8 cellular contexts compared by ENCODE assay signal in the genomic region with DNA sequence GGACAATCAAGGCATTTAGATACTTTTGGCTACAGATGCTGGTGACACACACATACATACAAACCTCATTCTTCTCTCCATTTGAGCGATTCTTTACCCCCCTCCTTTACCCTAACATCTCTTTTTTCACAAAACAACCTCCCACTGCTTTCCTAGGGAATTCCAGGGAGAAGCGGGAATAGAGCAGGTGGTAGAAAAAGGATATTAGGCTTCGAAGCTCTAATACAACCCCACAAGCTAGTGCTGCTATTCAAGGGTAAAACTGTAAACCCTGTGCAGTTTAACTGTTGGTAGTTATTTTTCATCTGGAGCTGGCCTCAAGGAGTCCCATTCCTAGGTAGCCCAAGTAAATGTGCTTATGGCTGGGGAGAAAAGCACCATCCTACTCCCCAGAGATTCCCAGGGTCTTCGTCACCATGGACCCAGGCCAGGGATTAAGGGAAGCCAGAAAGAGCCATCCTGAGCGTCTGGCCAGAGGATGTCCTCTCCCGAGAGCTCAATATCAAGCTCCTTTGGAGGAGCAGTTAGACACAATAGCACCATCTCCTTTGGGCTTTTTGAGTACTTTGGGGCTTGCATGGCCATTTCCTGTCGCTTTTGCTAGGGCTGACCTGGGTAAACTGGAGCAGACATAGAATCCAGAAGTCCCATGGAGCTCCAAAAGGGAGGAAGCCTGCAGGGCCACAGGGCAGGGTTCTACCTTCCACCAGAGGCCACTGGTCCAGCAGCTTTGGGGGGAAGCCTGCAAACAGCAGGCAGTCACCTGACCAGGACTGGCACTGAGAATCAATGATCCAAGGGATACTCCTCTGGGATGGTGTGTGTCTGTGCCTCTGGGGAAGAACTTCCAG. TPM values are rescaled to one million over a fixed set of nuclear protein-coding genes. Genes with fewer than 3 reads are reported as not detected.
A peak's percentile ranks its signal among the peaks of the same experiment; 100 is the strongest.
DNase-seq lines count a peak whose midpoint lies in the region; ATAC-seq and TF ChIP-seq lines count a peak whose summit lies in the region.

No MANE protein-coding gene starts in this region.

- H3K4me1 ChIP-seq in colonic mucosa = peaks cover 23% of the 10 kb centered on the region

- no peaks in the 10 kb centered on the region for H3K36me3 Mint-ChIP-seq in natural killer cell treated with Interleukin-12 subunit alpha and Interleukin-12 subunit beta and Interleukin-15 and Interleukin-18, amount 100 ng/mL, for 72 hours

- no peaks in the 10 kb centered on the region for H3K27me3 ChIP-seq in AG04450 (ENCODE audit: control insufficient read depth, insufficient read depth, low read length)
- no peaks in the 10 kb centered on the region for H3K27me3 ChIP-seq in colonic mucosa

- no peaks in the 10 kb centered on the region for H3K36me3 ChIP-seq in colonic mucosa

- H3K9me3 Mint-ChIP-seq in natural killer cell treated with Interleukin-12 subunit alpha and Interleukin-12 subunit beta and Interleukin-15 and Interleukin-18, amount 100 ng/mL, for 72 hours = no peaks in the 10 kb centered on the region

- H3K27ac Mint-ChIP-seq in natural killer cell treated with Interleukin-12 subunit alpha and Interleukin-12 subunit beta and Interleukin-15 and Interleukin-18, amount 100 ng/mL, for 72 hours = peak overlapping the region; percentile 95 to 99

- POLR2A ChIA-PET in AG04450 (lab: Yijun Ruan, JAX) = interaction anchor here (0.7 to 1.9 kb wide), 5 partner anchors 15 to 102 kb away, joined by 3 to 7 read pairs (median 3); no protein-coding TSS in a partner anchor

- H3K27me3 Mint-ChIP-seq in natural killer cell treated with Interleukin-12 subunit alpha and Interleukin-12 subunit beta and Interleukin-15 and Interleukin-18, amount 100 ng/mL, for 72 hours = no peaks in the 10 kb centered on the region

- intact Hi-C loops in colonic mucosa (cut with DNase I) = loop anchor here (5.0 to 10.0 kb wide), 2 partner anchors 83 to 1105 kb away; a partner anchor contains a TSS

- no peak for ATAC-seq in natural killer cell treated with Interleukin-12 subunit alpha and Interleukin-12 subunit beta and Interleukin-15 and Interleukin-18, amount 100 ng/mL, for 72 hours
- ATAC-seq in GM18520 (IDR thresholded peaks at IDR 0.05; ENCODE audit: unreplicated experiment) = no peak
- no peak for ATAC-seq in HG02870 (IDR thresholded peaks at IDR 0.05; ENCODE audit: unreplicated experiment)

- peak overlapping the region; percentile 93 for H3K4me3 Mint-ChIP-seq in natural killer cell treated with Interleukin-12 subunit alpha and Interleukin-12 subunit beta and Interleukin-15 and Interleukin-18, amount 100 ng/mL, for 72 hours

- CTCF ChIA-PET in AG04450 (lab: Charles Lee) = interaction anchor here (1.0 to 3.8 kb wide), 9 partner anchors 32 to 504 kb away, joined by 3 to 63 read pairs (median 7); no protein-coding TSS in a partner anchor

- H3K9me3 ChIP-seq in AG04450 (ENCODE audit: control insufficient read depth, insufficient read depth, low read length) = no peaks in the 10 kb centered on the region; the same call in 1 of the 2 replicates
- H3K9me3 ChIP-seq in colonic mucosa = no peaks in the 10 kb centered on the region

- H3K4me1 Mint-ChIP-seq in natural killer cell treated with Interleukin-12 subunit alpha and Interleukin-12 subunit beta and Interleukin-15 and Interleukin-18, amount 100 ng/mL, for 72 hours (ENCODE audit: low read depth in 2 of 2) = peaks cover 64 to 67% of the 10 kb centered on the region in 2 donors

- TF ChIP-seq CTCF in AG04450 (IDR thresholded peaks at IDR 0.05; ENCODE audit: low read depth, low read length) = no peak
- TF ChIP-seq CTCF in colonic mucosa (IDR thresholded peaks at IDR 0.05) = no peak

- DNase-seq in AG04450 (ENCODE audit: low read depth, low spot score) = no peak
- peak; percentile 41 for DNase-seq in NCI-H69 (lab: John Stamatoyannopoulos, UW)
- peak; percentile 43 for DNase-seq in colonic mucosa
- DNase-seq in natural killer cell treated with Interleukin-12 subunit alpha and Interleukin-12 subunit beta and Interleukin-15 and Interleukin-18, amount 100 ng/mL, for 72 hours (ENCODE audit: low spot score) = no peak
- no peak for DNase-seq in NCI-H2081 (lab: John Stamatoyannopoulos, UW)
- no peak for DNase-seq in GOT3 (lab: John Stamatoyannopoulos, UW)

- H3K4me3 ChIP-seq in AG04450 (ENCODE audit: low read depth, low read length) = peak overlapping the region; percentile 81
- H3K4me3 ChIP-seq in colonic mucosa = peak overlapping the region; percentile 10

- peak overlapping the region; percentile 54 to 68 for H3K9ac ChIP-seq in colonic mucosa (ENCODE audit: low read depth in 2 of 2, low read length in 2 of 2)

- H3K27ac ChIP-seq in AG04450 (ENCODE audit: low read depth, low read length) (peak overlapping the region; percentile 84), colonic mucosa (peak overlapping the region; percentile 70)

RNA-seq across cellular contexts. Expression of a gene that starts 3.1 kb away (rescaled TPM):
- polyA plus RNA-seq in AG04450 (2011; rRNA removed) = 23.0 TPM in 2 replicates
- 55.4 and 56.9 TPM in 2 replicates for polyA minus RNA-seq in AG04450 (2011; rRNA and poly(A)+ RNA removed)
- total RNA-seq in colonic mucosa = 10 to 100 TPM; 10.4 to 11.0 TPM
- total RNA-seq in natural killer cell treated with Interleukin-12 subunit alpha and Interleukin-12 subunit beta and Interleukin-15 and Interleukin-18, amount 100 ng/mL, for 72 hours = 10 to 100 TPM; 15.9 to 21.9 TPM

RNA-seq across cellular contexts. Expression of a gene that starts 49.8 kb away (rescaled TPM):
- polyA plus RNA-seq in AG04450 (2011; rRNA removed) = 11.9 and 20.4 TPM in 2 replicates
- 4.7 and 10.4 TPM in 2 replicates for polyA minus RNA-seq in AG04450 (2011; rRNA and poly(A)+ RNA removed)
- 10 to 100 TPM; 11.6 to 20.4 TPM for total RNA-seq in colonic mucosa
- total RNA-seq in natural killer cell treated with Interleukin-12 subunit alpha and Interleukin-12 subunit beta and Interleukin-15 and Interleukin-18, amount 100 ng/mL, for 72 hours = 10 to 100 TPM; 29.1 to 51.7 TPM

RNA-seq across cellular contexts. Expression of a gene that starts 49.9 kb away (rescaled TPM):
- 8.1 and 11.2 TPM in 2 replicates for polyA plus RNA-seq in AG04450 (2011; rRNA removed)
- polyA minus RNA-seq in AG04450 (2011; rRNA and poly(A)+ RNA removed) = 3.4 and 8.6 TPM in 2 replicates
- total RNA-seq in colonic mucosa = 10 to 100 TPM in 1 of 2 donors, 1 to 10 TPM in 1; 8.0 to 10.9 TPM
- 1 to 10 TPM; 8.8 to 9.4 TPM for total RNA-seq in natural killer cell treated with Interleukin-12 subunit alpha and Interleukin-12 subunit beta and Interleukin-15 and Interleukin-18, amount 100 ng/mL, for 72 hours

Comparison
In these comparisons a context has a peak if more than half of its experiments do, and no peak if none do; other contexts are left out.
1. DNase-seq: peak in NCI-H69 (single experiment) and colonic mucosa (single experiment); none in AG04450 (single experiment), natural killer cell treated with Interleukin-12 subunit alpha and Interleukin-12 subunit beta and Interleukin-15 and Interleukin-18, amount 100 ng/mL, for 72 hours (single experiment), NCI-H2081 (0 of 2) and GOT3 (single experiment).